Comparison of ENCODE assay signal across 14 cellular contexts in the genomic region with DNA sequence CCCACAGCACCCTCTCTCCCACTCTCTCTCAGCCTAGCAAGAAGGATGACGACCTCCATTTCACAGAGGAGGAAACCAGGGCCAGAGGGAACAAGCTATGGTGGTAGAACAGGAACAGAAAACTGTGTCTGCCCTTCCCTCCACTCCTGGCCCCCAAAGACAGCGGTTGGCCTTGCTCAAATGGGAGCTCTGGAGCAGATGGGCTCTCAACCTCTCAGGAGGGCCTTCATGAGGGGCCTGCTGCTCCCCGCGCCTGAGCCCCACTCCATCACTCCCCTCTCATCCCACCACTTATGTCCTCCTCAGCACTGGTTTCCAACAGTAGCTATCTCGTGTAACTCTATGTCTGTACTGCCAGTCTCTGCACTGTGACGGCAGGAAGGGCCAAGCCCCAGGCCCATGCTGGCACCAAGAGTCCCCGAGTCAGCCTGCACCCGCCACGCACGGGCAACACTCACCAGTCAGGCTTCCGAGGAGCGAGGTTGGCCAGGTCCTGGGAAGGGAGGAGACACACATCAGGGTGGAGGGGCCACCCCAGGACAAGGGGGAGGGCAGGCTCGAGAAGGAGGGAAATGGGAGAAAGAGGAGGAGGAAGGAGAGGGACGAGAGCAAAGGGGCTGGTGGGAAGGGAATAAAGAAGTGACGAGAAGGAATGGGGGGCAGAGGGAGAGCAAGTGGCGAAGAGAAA. TPM values are rescaled to one million over a fixed set of nuclear protein-coding genes. Genes with fewer than 3 reads are reported as not detected.
DNase-seq lines count a peak whose midpoint lies in the region; ATAC-seq and TF ChIP-seq lines count a peak whose summit lies in the region.
"Had no signal": no experiment of that assay in that cellular context is flagged by ENCODE, and none has a peak within 500 bp of the region (broad histone marks: within the 10 kb centered on the region; RNA-seq: fewer than 3 reads in every experiment).

No MANE protein-coding gene starts in this region.

- BruUV-seq in HCT116 (replicated peaks; lab: Mats Ljungman, UMichigan): no TSS peak

- RAD21 ChIA-PET in HCT116 (lab: Charles Lee; ENCODE audit: low non-redundant PET in 1 of 2, low total read pairs in 2 of 2, uncharacterized antibody in 2 of 2, unreplicated experiment in 2 of 2): interaction anchor here in 1 of 2 experiments (0.9 kb wide), 1 partner anchor 24 kb away, joined by 3 read pairs; no protein-coding TSS in a partner anchor

- peak overlapping the region; percentile 7 for H3K4me3 Mint-ChIP-seq in dendritic cell treated with granulocyte-macrophage colony-stimulating factor and Interleukin-4, amounts not matched to agents 40 ng/mL and 50 ng/mL, for 4 days
- no peak overlapping the region for H3K4me3 Mint-ChIP-seq in osteocyte (ENCODE audit: unreplicated experiment)
- H3K4me3 Mint-ChIP-seq: neural progenitor cell had no signal

- H3K9me3 Mint-ChIP-seq in dendritic cell treated with granulocyte-macrophage colony-stimulating factor and Interleukin-4, amounts not matched to agents 40 ng/mL and 50 ng/mL, for 4 days: no peaks in the 10 kb centered on the region
- H3K9me3 Mint-ChIP-seq in osteocyte (ENCODE audit: unreplicated experiment): peaks cover 2% of the 10 kb centered on the region

- CTCF ChIA-PET in HCT116 (lab: Charles Lee): interaction anchor here (1.2 to 2.7 kb wide), 5 partner anchors 8 to 401 kb away, joined by 3 to 16 read pairs (median 4); a partner anchor contains a TSS

- TF ChIP-seq POLR2A in HCT116 (IDR thresholded peaks at IDR 0.05; ENCODE audit: borderline replicate concordance, extremely low read depth, insufficient read depth, insufficient read length): no peak

- no peak overlapping the region for H2AFZ ChIP-seq in HCT116 (ENCODE audit: low read depth, low read length, poor library complexity, severe bottlenecking)
- H2AFZ ChIP-seq: neural progenitor cell had no signal

- DNase-seq in HCT116 (ENCODE audit: low read depth, low spot score) (no peak), osteocyte (ENCODE audit: extremely low spot score, unreplicated experiment) (no peak), GF-D8 (lab: John Stamatoyannopoulos, UW) (no peak)
- no peak for DNase-seq in stimulated activated naive CD4-positive, alpha-beta T cell (lab: John Stamatoyannopoulos, UW)
- DNase-seq: DMS153, mammary epithelial cell, testis had no signal

- no peaks in the 10 kb centered on the region for H3K27me3 ChIP-seq in BLaER1 treated with 17β-estradiol and CSF1 and Interleukin-3, amounts not matched to agents 10 nM and 100 nM
- H3K27me3 ChIP-seq in HCT116 (ENCODE audit: insufficient read depth, low read length): no peaks in the 10 kb centered on the region
- H3K27me3 ChIP-seq: neural progenitor cell, right atrium auricular region, testis had no signal

- H3K4me2 ChIP-seq in BLaER1 treated with 17β-estradiol and CSF1 and Interleukin-3, amounts not matched to agents 10 nM and 100 nM: peak overlapping the region in 10 of 11 experiments; percentile 6 to 99 (median 97); a peak in 11 of 22 replicates
- no peak overlapping the region for H3K4me2 ChIP-seq in HCT116 (ENCODE audit: low read length)
- H3K4me2 ChIP-seq: neural progenitor cell had no signal

- peaks cover 46% of the 10 kb centered on the region for H3K4me1 Mint-ChIP-seq in dendritic cell treated with granulocyte-macrophage colony-stimulating factor and Interleukin-4, amounts not matched to agents 40 ng/mL and 50 ng/mL, for 4 days (ENCODE audit: low read depth)
- H3K4me1 Mint-ChIP-seq in osteocyte (ENCODE audit: unreplicated experiment): peaks cover 3% of the 10 kb centered on the region
- H3K4me1 Mint-ChIP-seq: neural progenitor cell had no signal

- peaks cover 85% of the 10 kb centered on the region for H3K36me3 Mint-ChIP-seq in dendritic cell treated with granulocyte-macrophage colony-stimulating factor and Interleukin-4, amounts not matched to agents 40 ng/mL and 50 ng/mL, for 4 days (ENCODE audit: low read depth)
- H3K36me3 Mint-ChIP-seq in osteocyte (ENCODE audit: unreplicated experiment): peaks cover 37% of the 10 kb centered on the region

- no peak overlapping the region for H3K4me3 ChIP-seq in BLaER1 treated with 17β-estradiol and CSF1 and Interleukin-3, amounts not matched to agents 10 nM and 100 nM
- no peak overlapping the region for H3K4me3 ChIP-seq in HCT116 (replicated peaks in 1 of 2; ENCODE audit: low read depth in 1 of 2, low read length in 2 of 2)
- H3K4me3 ChIP-seq: neural progenitor cell, right atrium auricular region, testis had no signal

- peaks cover 30% of the 10 kb centered on the region; the same call in 1 of the 2 replicates for H3K79me2 ChIP-seq in HCT116 (ENCODE audit: insufficient read depth, low read length)

- peaks cover 14 to 78% (median 61%) of the 10 kb centered on the region in 11 experiments; a peak in 21 of 22 replicates for H4K20me1 ChIP-seq in BLaER1 treated with 17β-estradiol and CSF1 and Interleukin-3, amounts not matched to agents 10 nM and 100 nM
- no peaks in the 10 kb centered on the region for H4K20me1 ChIP-seq in HCT116 (ENCODE audit: insufficient read depth)

- no peaks in the 10 kb centered on the region for H3K9me2 ChIP-seq in HCT116 (ENCODE audit: insufficient read depth)

- no peak for TF ChIP-seq CTCF in HCT116 (IDR thresholded peaks at IDR 0.05 in 2 of 3, conservative IDR thresholded peaks at IDR 0.05 in 1 of 3; ENCODE audit: borderline replicate concordance in 1 of 3, insufficient read depth in 1 of 3, low read depth in 2 of 3, low read length in 2 of 3)
- TF ChIP-seq CTCF in osteocyte (IDR thresholded peaks at IDR 0.05): no peak

- H3K27me3 Mint-ChIP-seq in dendritic cell treated with granulocyte-macrophage colony-stimulating factor and Interleukin-4, amounts not matched to agents 40 ng/mL and 50 ng/mL, for 4 days: no peaks in the 10 kb centered on the region
- H3K27me3 Mint-ChIP-seq in osteocyte (ENCODE audit: unreplicated experiment): no peaks in the 10 kb centered on the region

- POLR2A ChIA-PET in HCT116 (lab: Charles Lee): no interaction called here

- peak overlapping the region; percentile 45 for H3K27ac Mint-ChIP-seq in dendritic cell treated with granulocyte-macrophage colony-stimulating factor and Interleukin-4, amounts not matched to agents 40 ng/mL and 50 ng/mL, for 4 days
- peak overlapping the region; percentile 50 for H3K27ac Mint-ChIP-seq in osteocyte (ENCODE audit: unreplicated experiment)
- H3K27ac Mint-ChIP-seq: neural progenitor cell had no signal

- ATAC-seq in HCT116 (0 out of 2 replicates have a peak, but pooled peaks have one; percentile 8), HG02588 (IDR thresholded peaks at IDR 0.05; ENCODE audit: unreplicated experiment) (no peak)

- peaks cover 77 to 86% (median 81%) of the 10 kb centered on the region in 11 experiments for H3K36me3 ChIP-seq in BLaER1 treated with 17β-estradiol and CSF1 and Interleukin-3, amounts not matched to agents 10 nM and 100 nM
- peaks cover 32 to 58% of the 10 kb centered on the region in 2 experiments for H3K36me3 ChIP-seq in HCT116 (ENCODE audit: control insufficient read depth in 1 of 2, insufficient read depth in 2 of 2, low read length in 2 of 2)

- H3K9me3 ChIP-seq in BLaER1 treated with 17β-estradiol and CSF1 and Interleukin-3, amounts not matched to agents 10 nM and 100 nM (replicated peaks in 1 of 11): peaks cover 0 to 32% (median 19%) of the 10 kb centered on the region in 11 experiments; a peak in 19 of 22 replicates
- H3K9me3 ChIP-seq in HCT116 (ENCODE audit: control insufficient read depth in 1 of 2, insufficient read depth in 1 of 2, low read depth in 1 of 2, low read length in 2 of 2): no peaks in the 10 kb centered on the region
- H3K9me3 ChIP-seq: testis had no signal

- H3K4me1 ChIP-seq in BLaER1 treated with 17β-estradiol and CSF1 and Interleukin-3, amounts not matched to agents 10 nM and 100 nM: peaks cover 52 to 55% (median 52%) of the 10 kb centered on the region in 10 experiments
- H3K4me1 ChIP-seq in HCT116 (ENCODE audit: control insufficient read depth in 1 of 2, insufficient read depth in 2 of 2, low read length in 2 of 2): no peaks in the 10 kb centered on the region
- H3K4me1 ChIP-seq: neural progenitor cell had no signal

- H3K9ac ChIP-seq in BLaER1 treated with 17β-estradiol and CSF1 and Interleukin-3, amounts not matched to agents 10 nM and 100 nM: peak overlapping the region in 9 of 11 experiments; percentile 2 to 83 (median 41); a peak in 12 of 22 replicates
- H3K9ac ChIP-seq in HCT116 (ENCODE audit: low read length): no peak overlapping the region
- H3K9ac ChIP-seq: neural progenitor cell had no signal

- intact Hi-C loops in HCT116 (cut with micrococcal nuclease): loop anchor here (1.0 to 5.0 kb wide), 2 partner anchors 75 to 399 kb away; no protein-coding TSS in a partner anchor
- intact Hi-C loops in dendritic cell treated with granulocyte-macrophage colony-stimulating factor and Interleukin-4, amounts not matched to agents 40 ng/mL and 50 ng/mL, for 4 days (cut with micrococcal nuclease): no loop called here

- H3K27ac ChIP-seq in BLaER1 treated with 17β-estradiol and CSF1 and Interleukin-3, amounts not matched to agents 10 nM and 100 nM: peak overlapping the region in 6 of 11 experiments; percentile 30 to 96 (median 40); a peak in 11 of 22 replicates
- H3K27ac ChIP-seq in HCT116 (ENCODE audit: low read depth, low read length): no peak overlapping the region
- H3K27ac ChIP-seq: right atrium auricular region, testis had no signal

- no peak for TF ChIP-seq RAD21 in HCT116 (IDR thresholded peaks at IDR 0.05; ENCODE audit: low read depth)

TF ChIP-seq in HCT116, 20 proteins besides CTCF, POLR2A, EP300 and RAD21 (continues in another document):
- TF ChIP-seq CEBPB (IDR thresholded peaks at IDR 0.05; ENCODE audit: low read depth) (no peak), EZH2 (IDR thresholded peaks at IDR 0.05) (no peak), SRF (IDR thresholded peaks at IDR 0.05; ENCODE audit: low read depth) (no peak)

RNA-seq across cellular contexts. Expression of a gene that starts 45.5 kb away (rescaled TPM):
- 0.32 TPM for total RNA-seq in HCT116 (2021; ENCODE audit: unreplicated experiment)
- polyA plus RNA-seq in HCT116 (2012): 0.48 and 0.50 TPM in 2 replicates
- 12.9 and 15.4 TPM in 2 replicates for total RNA-seq in osteocyte
- total RNA-seq: SK-MEL-5 had no signal
- polyA plus RNA-seq: mammary epithelial cell had no signal

RNA-seq across cellular contexts. Expression of a gene that starts 53.5 kb away (rescaled TPM):
- total RNA-seq in HCT116 (2021; ENCODE audit: unreplicated experiment) (46.5 TPM), osteocyte (34.5 and 37.4 TPM in 2 replicates)
- 53.5 and 55.3 TPM in 2 replicates for polyA plus RNA-seq in HCT116 (2012)

RNA-seq across cellular contexts. Expression of a gene that starts 56.5 kb away (rescaled TPM):
- total RNA-seq in HCT116 (2021; ENCODE audit: unreplicated experiment) (72.9 TPM), osteocyte (14.0 and 21.8 TPM in 2 replicates)
- polyA plus RNA-seq in HCT116 (2012): 55.2 and 61.9 TPM in 2 replicates

RNA-seq across cellular contexts. Expression of a gene that starts 59.8 kb away (rescaled TPM):
- total RNA-seq in HCT116 (2021; ENCODE audit: unreplicated experiment): not detected
- polyA plus RNA-seq in HCT116 (2012): not detected in 2 replicates
- 1.6 and 3.0 TPM in 2 replicates for total RNA-seq in osteocyte
- total RNA-seq: mammary epithelial cell, NCI-H460, SK-MEL-5 had no signal
- polyA plus RNA-seq: mammary epithelial cell had no signal

Comparison
In these comparisons a context has a peak if more than half of its experiments do, and no peak if none do; other contexts are left out.
1. RNA of a gene that starts 45.5 kb away (total RNA-seq): 12.9 to 15.4 TPM in osteocyte; 0.32 TPM in HCT116 (single experiment); every median in the first group is over 10 times any median in the second.